8 cellular contexts compared by ENCODE assay signal in the genomic region with DNA sequence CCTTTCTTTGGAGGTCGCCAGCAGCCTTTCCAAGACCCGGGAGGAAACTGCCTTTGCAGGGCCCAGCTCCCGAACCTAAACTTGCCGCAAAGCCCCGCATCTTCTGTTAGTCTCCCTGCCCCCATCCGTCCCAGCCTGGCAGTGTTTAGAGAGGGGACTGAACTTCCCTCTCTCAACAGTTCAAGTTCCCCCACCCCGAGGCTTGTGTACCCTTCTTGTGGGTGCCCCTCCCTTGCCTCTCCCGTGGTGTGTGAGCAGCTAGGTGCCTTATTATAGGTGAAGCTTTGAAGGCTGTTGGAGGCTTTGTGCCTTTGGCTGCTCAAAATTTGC. TPM values are rescaled to one million over a fixed set of nuclear protein-coding genes. Genes with fewer than 3 reads are reported as not detected.
DNase-seq lines count a peak whose midpoint lies in the region; ATAC-seq, FAIRE-seq and TF ChIP-seq lines count a peak whose summit lies in the region.

No MANE protein-coding gene starts in this region.

- H4K5ac ChIP-seq in H1 (ENCODE audit: insufficient read length, low read depth, low read length): no peak overlapping the region

- H3K4me3 Mint-ChIP-seq in T-helper 1 cell treated with Interleukin-12 subunit alpha and Interleukin-12 subunit beta and Interleukin-4 antibody, amounts not matched to agents 30 μg/mL and 1 μg/mL, for 36 hours: peak overlapping the region; percentile 83

- peak overlapping the region; percentile 67 to 81 (median 70) for H3K4me3 ChIP-seq in H1 (ENCODE audit: extremely low read depth in 1 of 4, insufficient read depth in 2 of 4, low read depth in 3 of 4, low read length in 4 of 4)
- peak overlapping the region; percentile 63 to 84 for H3K4me3 ChIP-seq in neuronal stem cell (ENCODE audit: low read length in 2 of 2)

- H2BK120ac ChIP-seq in H1 (replicated peaks; ENCODE audit: low read depth, low read length): no peak overlapping the region
- H2BK120ac ChIP-seq in neuronal stem cell (ENCODE audit: low read depth, low read length): no peak overlapping the region

- H4K20me1 ChIP-seq in H1 (replicated peaks in 1 of 2; ENCODE audit: control insufficient read depth in 1 of 2, insufficient read depth in 2 of 2, low read length in 2 of 2): peaks cover 0 to 4% of the 10 kb centered on the region in 2 experiments

- peaks cover 38% of the 10 kb centered on the region for H3K36me3 Mint-ChIP-seq in T-helper 1 cell treated with Interleukin-12 subunit alpha and Interleukin-12 subunit beta and Interleukin-4 antibody, amounts not matched to agents 30 μg/mL and 1 μg/mL, for 36 hours (ENCODE audit: low read depth)

- H2BK5ac ChIP-seq in H1 (ENCODE audit: low read depth, low read length) (no peak overlapping the region; the same call in 1 of the 2 replicates), neuronal stem cell (ENCODE audit: low read length) (no peak overlapping the region)

- H3K18ac ChIP-seq in H1 (ENCODE audit: extremely low read depth, low read length) (peak overlapping the region; percentile 63; the same call in 1 of the 2 replicates), neuronal stem cell (ENCODE audit: low read length) (peak overlapping the region; percentile 94)

- H3K9ac ChIP-seq in H1 (replicated peaks in 1 of 4; ENCODE audit: extremely low read depth in 1 of 4, low read depth in 3 of 4, low read length in 3 of 4) (peak overlapping the region in 3 of 4 experiments; percentile 69 to 80 (median 73); a peak in 6 of 7 replicates), neuronal stem cell (ENCODE audit: low read depth, low read length, poor library complexity) (peak overlapping the region; percentile 63)

- CTCF ChIA-PET in H1 (lab: Charles Lee; ENCODE audit: partially characterized antibody): interaction anchor here (0.7 to 2.3 kb wide), 5 partner anchors 8 to 479 kb away, joined by 3 to 11 read pairs (median 5); no protein-coding TSS in a partner anchor

- no peak for TF ChIP-seq CTCF in H1 (IDR thresholded peaks at IDR 0.05; ENCODE audit: control extremely low read depth in 1 of 3, insufficient read depth in 1 of 3, low read depth in 1 of 3, low read length in 3 of 3)

- H3K23me2 ChIP-seq in H1 (ENCODE audit: low read depth, low read length): peaks cover 19% of the 10 kb centered on the region

- H3K14ac ChIP-seq in H1 (ENCODE audit: insufficient read length) (no peak overlapping the region), neuronal stem cell (ENCODE audit: low read length) (no peak overlapping the region)

- WGBS in H1 (ENCODE audit: extremely low coverage in 1 of 2, insufficient coverage in 1 of 2, insufficient read length in 1 of 2, insufficient replicate concordance in 2 of 2, low coverage in 1 of 2, low lambda C conversion rate in 2 of 2, missing lambda C conversion rate in 1 of 2), 2 experiments: 1% methylated on average over 8 of the region's 8 CpGs; no CpG with 5 or more reads in 1 of the 2 experiments
- no CpG with 5 or more reads among the region's 8 CpGs for WGBS in neuronal stem cell (ENCODE audit: extremely low coverage in 2 of 2, insufficient read length in 2 of 2, insufficient replicate concordance in 1 of 2), 2 donors

- no peaks in the 10 kb centered on the region for H3K79me1 ChIP-seq in H1 (ENCODE audit: low read depth, low read length)
- H3K79me1 ChIP-seq in neuronal stem cell (ENCODE audit: low read depth, low read length): no peaks in the 10 kb centered on the region

- no peaks in the 10 kb centered on the region for H3K9me3 ChIP-seq in H1 (ENCODE audit: insufficient read depth in 2 of 2, low read depth in 1 of 2, low read length in 1 of 2)
- H3K9me3 ChIP-seq in neuronal stem cell (replicated peaks in 1 of 2; ENCODE audit: control insufficient read depth in 2 of 2, insufficient read depth in 1 of 2, low read depth in 1 of 2, low read length in 2 of 2): no peaks in the 10 kb centered on the region

- H4K8ac ChIP-seq in H1 (ENCODE audit: extremely low read depth, insufficient read depth, low read length) (no peak overlapping the region), neuronal stem cell (ENCODE audit: low read depth, low read length) (no peak overlapping the region)

- no peak overlapping the region for H2BK20ac ChIP-seq in H1 (ENCODE audit: low read length)

- no peak overlapping the region for H2BK15ac ChIP-seq in H1 (ENCODE audit: low read length)
- peak overlapping the region; percentile 68 for H2BK15ac ChIP-seq in neuronal stem cell (ENCODE audit: low read length)

- no peak overlapping the region for H2BK12ac ChIP-seq in H1 (ENCODE audit: low read depth, low read length)
- no peak overlapping the region for H2BK12ac ChIP-seq in neuronal stem cell (ENCODE audit: low read length)

- no peak for TF ChIP-seq EP300 in H1 (IDR thresholded peaks at IDR 0.05; ENCODE audit: borderline replicate concordance in 1 of 2, low read depth in 2 of 2, low read length in 2 of 2)

- POLR2A ChIA-PET in H1 (lab: Charles Lee; ENCODE audit: partially characterized antibody): interaction anchor here (1.0 to 4.4 kb wide), 11 partner anchors 8 to 215 kb away, joined by 3 to 14 read pairs (median 5); partner anchors contain the start of genes LCLAT1 and YPEL5

- H3K4ac ChIP-seq in H1 (replicated peaks; ENCODE audit: insufficient read length, low read depth, low read length) (no peak overlapping the region), neuronal stem cell (ENCODE audit: low read length) (no peak overlapping the region)

- H4K91ac ChIP-seq in H1 (replicated peaks; ENCODE audit: insufficient read length, low read length) (no peak overlapping the region), neuronal stem cell (ENCODE audit: low read depth, low read length, poor library complexity) (no peak overlapping the region)

- H2AFZ ChIP-seq in H1 (ENCODE audit: low read length): peak overlapping the region; percentile 17; the same call in 1 of the 2 replicates
- H2AFZ ChIP-seq in neuronal stem cell (ENCODE audit: low read length): peak overlapping the region; percentile 98

- H3K4me2 ChIP-seq in H1 (ENCODE audit: insufficient read depth in 1 of 2, low read depth in 2 of 2, low read length in 2 of 2) (peak overlapping the region; percentile 96 to 98), neuronal stem cell (ENCODE audit: insufficient read depth, low read length, poor library complexity, severe bottlenecking) (peak overlapping the region; percentile 100)

- H3K27ac ChIP-seq in H1 (ENCODE audit: low read depth, low read length) (no peak overlapping the region), neuronal stem cell (replicated peaks; ENCODE audit: low read length) (no peak overlapping the region)

- H3K79me2 ChIP-seq in H1 (ENCODE audit: control insufficient read depth in 1 of 2, insufficient read depth in 2 of 2, low read length in 2 of 2): no peaks in the 10 kb centered on the region; a peak in 1 of 4 replicates

- H3K4me1 ChIP-seq in H1 (replicated peaks in 1 of 4; ENCODE audit: control insufficient read depth in 3 of 4, insufficient read depth in 4 of 4, low read length in 3 of 4) (peaks cover 0 to 9% (median 5%) of the 10 kb centered on the region in 4 experiments; a peak in 4 of 7 replicates), neuronal stem cell (ENCODE audit: control insufficient read depth in 2 of 2, insufficient read depth in 1 of 2, low read depth in 1 of 2, low read length in 2 of 2) (peaks cover 0 to 13% of the 10 kb centered on the region in 2 donors)

- DNase-seq in H1 (ENCODE audit: low read depth in 1 of 2, low spot score in 2 of 2) (no peak), neuronal stem cell (ENCODE audit: low spot score) (no peak), H4 (ENCODE audit: low spot score) (no peak), SK-N-DZ (ENCODE audit: low spot score) (no peak)

- H3K23ac ChIP-seq in H1 (ENCODE audit: insufficient read length): no peak overlapping the region
- H3K23ac ChIP-seq in neuronal stem cell (ENCODE audit: low read depth, low read length, poor library complexity): peak overlapping the region; percentile 77

- no peak for FAIRE-seq in H1 (lab: Jason Lieb, UNC)

- TF ChIP-seq POLR2A in H1 (IDR thresholded peaks at IDR 0.05; ENCODE audit: control extremely low read depth in 1 of 2, low read depth in 2 of 2, low read length in 2 of 2): no peak; a peak in 1 of 3 replicates

- peaks cover 7% of the 10 kb centered on the region for H3K27me3 Mint-ChIP-seq in T-helper 1 cell treated with Interleukin-12 subunit alpha and Interleukin-12 subunit beta and Interleukin-4 antibody, amounts not matched to agents 30 μg/mL and 1 μg/mL, for 36 hours (ENCODE audit: low read depth)

- ATAC-seq in GM21528 (IDR thresholded peaks at IDR 0.05; ENCODE audit: low FRiP score, unreplicated experiment): peak; percentile 7
- ATAC-seq in GM21529 (IDR thresholded peaks at IDR 0.05; ENCODE audit: unreplicated experiment): no peak
- no peak for ATAC-seq in HG02870 (IDR thresholded peaks at IDR 0.05; ENCODE audit: unreplicated experiment)

- TF ChIP-seq RAD21 in H1 (IDR thresholded peaks at IDR 0.05 in 1 of 2, conservative IDR thresholded peaks at IDR 0.05 in 1 of 2; ENCODE audit: low read depth in 2 of 2, low read length in 2 of 2): no peak

- H2AK5ac ChIP-seq in H1 (ENCODE audit: low read depth, low read length): peak overlapping the region; percentile 30; the same call in 1 of the 2 replicates
- H2AK5ac ChIP-seq in neuronal stem cell (ENCODE audit: low read depth, low read length): no peak overlapping the region

- H3K4me1 Mint-ChIP-seq in T-helper 1 cell treated with Interleukin-12 subunit alpha and Interleukin-12 subunit beta and Interleukin-4 antibody, amounts not matched to agents 30 μg/mL and 1 μg/mL, for 36 hours (ENCODE audit: low read depth): peaks cover 53% of the 10 kb centered on the region

- H3K27me3 ChIP-seq in H1 (replicated peaks in 1 of 4; ENCODE audit: control insufficient read depth in 3 of 4, extremely low read depth in 1 of 4, insufficient read depth in 3 of 4, low read length in 3 of 4): peaks cover 3 to 25% (median 20%) of the 10 kb centered on the region in 4 experiments
- peaks cover 0 to 44% (median 23%) of the 10 kb centered on the region in 3 experiments for H3K27me3 ChIP-seq in neuronal stem cell (ENCODE audit: control insufficient read depth in 3 of 3, insufficient read depth in 3 of 3, low read depth in 1 of 3, low read length in 3 of 3)

- peaks cover 3% of the 10 kb centered on the region for H3K9me3 Mint-ChIP-seq in T-helper 1 cell treated with Interleukin-12 subunit alpha and Interleukin-12 subunit beta and Interleukin-4 antibody, amounts not matched to agents 30 μg/mL and 1 μg/mL, for 36 hours

- H3K56ac ChIP-seq in H1 (replicated peaks; ENCODE audit: insufficient read length, low read depth, low read length): no peak overlapping the region

- H3K36me3 ChIP-seq in H1 (ENCODE audit: control insufficient read depth in 2 of 4, insufficient read depth in 4 of 4, low read length in 3 of 4) (peaks cover 0 to 3% (median under 1%) of the 10 kb centered on the region in 4 experiments; a peak in 1 of 8 replicates), neuronal stem cell (replicated peaks in 1 of 2; ENCODE audit: control insufficient read depth in 2 of 2, insufficient read depth in 2 of 2, low read length in 2 of 2) (no peaks in the 10 kb centered on the region)

- peak overlapping the region; percentile 89 for H3K27ac Mint-ChIP-seq in T-helper 1 cell treated with Interleukin-12 subunit alpha and Interleukin-12 subunit beta and Interleukin-4 antibody, amounts not matched to agents 30 μg/mL and 1 μg/mL, for 36 hours

RNA-seq across cellular contexts. Expression of gene LBH, which starts 1.4 kb away (rescaled TPM):
- 24.6 and 25.7 TPM in 2 replicates for total RNA-seq in H1 (2021; fragmentation: NEBNext Ultra II Directional; extraction: Animal tissue kit (Norgen Biotek cat#: 25700))
- polyA plus RNA-seq in H1 (2011; rRNA removed): 31.4 and 34.5 TPM in 2 replicates
- polyA plus RNA-seq in H1 (2011; cell fraction: cytosol; rRNA removed): 26.7 TPM
- 19.9 TPM for polyA plus RNA-seq in H1 (2011; cell fraction: nucleus; rRNA removed)
- 17.6 to 23.3 TPM (median 20.0 TPM) in 4 replicates for polyA plus RNA-seq in H1 (2012, experiment 1 of 2)
- polyA plus RNA-seq in H1 (2012, experiment 2 of 2): 20.6 TPM
- polyA plus RNA-seq in H1 (2013, experiment 1 of 2): 11.9 TPM
- polyA plus RNA-seq in H1 (2013, experiment 2 of 2): 12.4 TPM
- 33.0 and 35.0 TPM in 2 replicates for polyA minus RNA-seq in H1 (2011; rRNA and poly(A)+ RNA removed)
- 33.3 TPM for polyA minus RNA-seq in H1 (2011; cell fraction: cytosol; rRNA and poly(A)+ RNA removed)
- 45.6 TPM for polyA minus RNA-seq in H1 (2011; cell fraction: nucleus; rRNA and poly(A)+ RNA removed)
- polyA plus RNA-seq in neuronal stem cell (2013, experiment 1 of 2): 20.2 TPM
- polyA plus RNA-seq in neuronal stem cell (2013, experiment 2 of 2): 18.1 TPM
- 23.7 and 25.3 TPM in 2 replicates for total RNA-seq in H4 (2014; rRNA removed; shearing (Covaris generic))
- polyA plus RNA-seq in SK-N-DZ (2014; cell fraction: cytosol; rRNA removed): 16.2 and 36.0 TPM in 2 replicates
- polyA plus RNA-seq in SK-N-DZ (2014; cell fraction: nucleus; rRNA removed): 5.2 and 9.8 TPM in 2 replicates
